In genomic region chr22:26496456-26496855, GRCh38 we compare ENCODE assay signal across 24 cellular contexts. TPM values are rescaled to one million over a fixed set of nuclear protein-coding genes. Genes with fewer than 3 reads are reported as not detected.
DNase-seq lines count a peak whose midpoint lies in the region; ATAC-seq and FAIRE-seq lines count a peak whose summit lies in the region.
"Had no signal": no experiment of that assay in that cellular context is flagged by ENCODE, and none has a peak within 500 bp of the region (broad histone marks: within the 10 kb centered on the region; RNA-seq: fewer than 3 reads in every experiment).

No MANE protein-coding gene starts in this region.

- peaks cover 5% of the 10 kb centered on the region for H3K36me3 Mint-ChIP-seq in T-helper 17 cell (ENCODE audit: low read depth)
- peaks cover 79% of the 10 kb centered on the region for H3K36me3 Mint-ChIP-seq in central memory CD8-positive, alpha-beta T cell (ENCODE audit: insufficient read depth)

- H3K4me3 ChIP-seq in BLaER1, result no peak overlapping the region
- H3K4me3 ChIP-seq: BLaER1 treated with 17β-estradiol and CSF1 and Interleukin-3, amounts not matched to agents 10 nM and 100 nM; GM12878; GM23338 had no signal

- no peak overlapping the region for H3K4me3 Mint-ChIP-seq in T-helper 17 cell
- no peak overlapping the region for H3K4me3 Mint-ChIP-seq in central memory CD8-positive, alpha-beta T cell
- H3K4me3 Mint-ChIP-seq: B cell; CD14-positive monocyte; CD4-positive, alpha-beta T cell; CD8-positive, alpha-beta memory T cell; GM23338; H9 had no signal

- FAIRE-seq in urothelium cell line (lab: Jason Lieb, UNC), result peak; percentile 82
- FAIRE-seq: A204.1, D721Med, GM12878, GM18507 had no signal

- no peaks in the 10 kb centered on the region for H3K4me1 Mint-ChIP-seq in T-helper 17 cell
- peaks cover 9% of the 10 kb centered on the region for H3K4me1 Mint-ChIP-seq in central memory CD8-positive, alpha-beta T cell
- H3K4me1 Mint-ChIP-seq: B cell, CD14-positive monocyte, GM23338, H9 had no signal

- H4K20me1 ChIP-seq in BLaER1, result peaks cover 7% of the 10 kb centered on the region; the same call in 1 of the 2 replicates

- DNase-seq in T-helper 17 cell (no peak), urothelium cell line (ENCODE audit: low spot score) (no peak), NCI-H1436 (lab: John Stamatoyannopoulos, UW) (no peak)
- no peak for DNase-seq in central memory CD8-positive, alpha-beta T cell (ENCODE audit: low spot score in 2 of 2)
- DNase-seq: CD4-positive, alpha-beta T cell; CD8-positive, alpha-beta memory T cell; DMS 273 treated with DMSO at 0.1 percent for 48 hours; DMS79; EL; GDM1; H9 had no signal

- no peaks in the 10 kb centered on the region for H3K27me3 Mint-ChIP-seq in T-helper 17 cell
- H3K27me3 Mint-ChIP-seq in central memory CD8-positive, alpha-beta T cell, result no peaks in the 10 kb centered on the region
- H3K27me3 Mint-ChIP-seq: B cell; CD4-positive, alpha-beta T cell; CD8-positive, alpha-beta memory T cell had no signal

- H3K9me3 Mint-ChIP-seq in central memory CD8-positive, alpha-beta T cell, result no peaks in the 10 kb centered on the region
- H3K9me3 Mint-ChIP-seq: CD14-positive monocyte; CD4-positive, alpha-beta T cell; CD8-positive, alpha-beta memory T cell; GM23338; H9 had no signal

- ATAC-seq in T-helper 17 cell (no peak), GM21825 (IDR thresholded peaks at IDR 0.05; ENCODE audit: unreplicated experiment) (no peak), GM19351 (IDR thresholded peaks at IDR 0.05; ENCODE audit: unreplicated experiment) (no peak)
- no peak for ATAC-seq in central memory CD8-positive, alpha-beta T cell (replicated peaks; ENCODE audit: extremely low read depth, poor library complexity, severe bottlenecking)
- ATAC-seq: GM12878, GM23338, HCT116 had no signal

- peaks cover 6% of the 10 kb centered on the region; the same call in 1 of the 2 replicates for H3K9me3 ChIP-seq in BLaER1
- H3K9me3 ChIP-seq in T-helper 17 cell (ENCODE audit: control insufficient read depth, low read length, poor library complexity, severe bottlenecking), result no peaks in the 10 kb centered on the region

- peak overlapping the region; percentile 63 for H3K27ac Mint-ChIP-seq in T-helper 17 cell
- peak overlapping the region; percentile 67 for H3K27ac Mint-ChIP-seq in central memory CD8-positive, alpha-beta T cell (ENCODE audit: low read depth)
- H3K27ac Mint-ChIP-seq: B cell; CD4-positive, alpha-beta T cell; GM23338 had no signal

- peaks cover 98% of the 10 kb centered on the region for H3K36me3 ChIP-seq in BLaER1

- peak overlapping the region; percentile 14 for H3K27ac ChIP-seq in BLaER1
- H3K27ac ChIP-seq: 22Rv1; BLaER1 treated with 17β-estradiol and CSF1 and Interleukin-3, amounts not matched to agents 10 nM and 100 nM had no signal

- peak overlapping the region; percentile 45; the same call in 1 of the 2 replicates for H3K4me2 ChIP-seq in BLaER1
- H3K4me2 ChIP-seq: GM23338 had no signal

- no peaks in the 10 kb centered on the region for H3K27me3 ChIP-seq in BLaER1
- H3K27me3 ChIP-seq: BLaER1 treated with 17β-estradiol and CSF1 and Interleukin-3, amounts not matched to agents 10 nM and 100 nM had no signal

- peaks cover 96% of the 10 kb centered on the region for H3K4me1 ChIP-seq in BLaER1

- peak overlapping the region; percentile 7; the same call in 1 of the 2 replicates for H3K9ac ChIP-seq in BLaER1

RNA-seq across cellular contexts. Expression of gene SRRD, which starts 12.8 kb away (rescaled TPM):
- total RNA-seq in T-helper 17 cell, result 10 to 100 TPM; 15.1 to 18.7 TPM

RNA-seq across cellular contexts. Expression of gene HPS4, which starts 12.9 kb away (rescaled TPM):
- 10 to 100 TPM; 44.1 to 54.6 TPM for total RNA-seq in T-helper 17 cell

RNA-seq across cellular contexts. Expression of gene TFIP11, which starts 15.8 kb away (rescaled TPM):
- total RNA-seq in T-helper 17 cell, result 100 to 1,000 TPM in 1 of 2 donors, 10 to 100 TPM in 1; 84.0 to 104 TPM
